In genomic region chr12:96237035-96237434, GRCh38 we compare ENCODE assay signal across 10 cellular contexts. TPM values are rescaled to one million over a fixed set of nuclear protein-coding genes. Genes with fewer than 3 reads are reported as not detected.
DNase-seq lines count a peak whose midpoint lies in the region; ATAC-seq and TF ChIP-seq lines count a peak whose summit lies in the region.
"Had no signal": no experiment of that assay in that cellular context is flagged by ENCODE, and none has a peak within 500 bp of the region (broad histone marks: within the 10 kb centered on the region; RNA-seq: fewer than 3 reads in every experiment).

No MANE protein-coding gene starts in this region.

- H3K4me3 Mint-ChIP-seq in activated T-cell treated with anti-CD3 and anti-CD28 coated beads, Interleukin-2, amount 50 U/mL, for 4 hours = peak overlapping the region; percentile 33
- H3K4me3 Mint-ChIP-seq in memory B cell = no peak overlapping the region

- H3K27me3 ChIP-seq in thoracic aorta (replicated peaks; ENCODE audit: insufficient read depth) (no peaks in the 10 kb centered on the region), WERI-Rb-1 (ENCODE audit: insufficient read depth, low read depth, severe bottlenecking) (no peaks in the 10 kb centered on the region)

- no peaks in the 10 kb centered on the region for H3K9me3 Mint-ChIP-seq in activated T-cell treated with anti-CD3 and anti-CD28 coated beads, Interleukin-2, amount 50 U/mL, for 4 hours
- H3K9me3 Mint-ChIP-seq in memory B cell = no peaks in the 10 kb centered on the region

- H3K9me3 ChIP-seq in thoracic aorta = no peaks in the 10 kb centered on the region
- H3K9me3 ChIP-seq in WERI-Rb-1 (ENCODE audit: severe bottlenecking) = no peaks in the 10 kb centered on the region

- H3K4me3 ChIP-seq in astrocyte of the spinal cord (ENCODE audit: low read depth, low read length) (no peak overlapping the region), thoracic aorta (no peak overlapping the region), WERI-Rb-1 (ENCODE audit: low read depth, low read length) (no peak overlapping the region)

- DNase-seq in activated T-cell treated with anti-CD3 and anti-CD28 coated beads, Interleukin-2, amount 50 U/mL, for 4 hours = no peak
- DNase-seq in activated T-cell treated with anti-CD3 and anti-CD28 coated beads, Interleukin-2, amount 50 U/mL, for 1 hour = no peak
- DNase-seq in astrocyte of the spinal cord (ENCODE audit: low read depth, low spot score) = peak; percentile 47
- no peak for DNase-seq in memory B cell (ENCODE audit: low spot score in 2 of 2)
- no peak for DNase-seq in thoracic aorta (ENCODE audit: low spot score)
- DNase-seq in WERI-Rb-1 = no peak
- no peak for DNase-seq in NCI-H2227 treated with DMSO at 0.1 percent for 48 hours (lab: John Stamatoyannopoulos, UW)
- DNase-seq: mesendoderm, NCI-H1436 had no signal

- H3K36me3 Mint-ChIP-seq in activated T-cell treated with anti-CD3 and anti-CD28 coated beads, Interleukin-2, amount 50 U/mL, for 4 hours (ENCODE audit: insufficient read depth) = peaks cover 28% of the 10 kb centered on the region
- H3K36me3 Mint-ChIP-seq in memory B cell = peaks cover 12% of the 10 kb centered on the region

- in situ Hi-C loops in astrocyte of the spinal cord (cut with HindIII; ENCODE audit: low sequenced_read_pairs) = no loop called here

- H3K27ac Mint-ChIP-seq in memory B cell = peak overlapping the region; percentile 72

- no peak for TF ChIP-seq CTCF in astrocyte of the spinal cord (IDR thresholded peaks at IDR 0.05; ENCODE audit: low read depth, low read length)
- TF ChIP-seq CTCF in thoracic aorta (IDR thresholded peaks at IDR 0.05) = no peak
- no peak for TF ChIP-seq CTCF in WERI-Rb-1 (IDR thresholded peaks at IDR 0.05; ENCODE audit: low read depth, low read length)

- H3K27ac ChIP-seq in thoracic aorta (peak overlapping the region; percentile 52 to 58), WERI-Rb-1 (no peak overlapping the region)

- ATAC-seq in activated T-cell treated with anti-CD3 and anti-CD28 coated beads, Interleukin-2, amount 50 U/mL, for 4 hours = no peak
- ATAC-seq in memory B cell (ENCODE audit: low read depth) = no peak
- ATAC-seq in thoracic aorta (ENCODE audit: insufficient number of reproducible peaks, low FRiP score, low read depth) = no peak
- no peak for ATAC-seq in GM19324 (IDR thresholded peaks at IDR 0.05; ENCODE audit: low FRiP score, unreplicated experiment)

- peaks cover 74% of the 10 kb centered on the region for H3K4me1 Mint-ChIP-seq in activated T-cell treated with anti-CD3 and anti-CD28 coated beads, Interleukin-2, amount 50 U/mL, for 4 hours (ENCODE audit: low read depth)
- H3K4me1 Mint-ChIP-seq in memory B cell = peaks cover 20% of the 10 kb centered on the region

- H3K36me3 ChIP-seq in thoracic aorta (no peaks in the 10 kb centered on the region), WERI-Rb-1 (no peaks in the 10 kb centered on the region)

- H3K4me1 ChIP-seq in thoracic aorta (ENCODE audit: control insufficient read depth in 1 of 2, low read depth in 2 of 2) = peaks cover 37 to 55% of the 10 kb centered on the region in 2 donors

- no peaks in the 10 kb centered on the region for H3K27me3 Mint-ChIP-seq in activated T-cell treated with anti-CD3 and anti-CD28 coated beads, Interleukin-2, amount 50 U/mL, for 4 hours (ENCODE audit: low read depth)
- H3K27me3 Mint-ChIP-seq in memory B cell = no peaks in the 10 kb centered on the region

RNA-seq across cellular contexts. Expression of gene ELK3, which starts 42.9 kb away (rescaled TPM):
- total RNA-seq in activated T-cell treated with anti-CD3 and anti-CD28 coated beads, Interleukin-2, amount 50 U/mL, for 4 hours = 10 to 100 TPM; 33.8 to 43.1 (median 33.9) TPM
- total RNA-seq in thoracic aorta = 10 to 100 TPM; 19.9 to 40.6 TPM
